20 cellular contexts compared by ENCODE assay signal in genomic region chr15:98960555-98961050, GRCh38. TPM values are rescaled to one million over a fixed set of nuclear protein-coding genes. Genes with fewer than 3 reads are reported as not detected.
DNase-seq lines count a peak whose midpoint lies in the region; ATAC-seq and TF ChIP-seq lines count a peak whose summit lies in the region.
"Had no signal": no experiment of that assay in that cellular context is flagged by ENCODE, and none has a peak within 500 bp of the region (broad histone marks: within the 10 kb centered on the region; RNA-seq: fewer than 3 reads in every experiment).

No MANE protein-coding gene starts in this region.

- peaks cover 40% of the 10 kb centered on the region for H3K9me3 ChIP-seq in BLaER1
- H3K9me3 ChIP-seq in DND-41 (ENCODE audit: insufficient read depth, low read length, severe bottlenecking), result no peaks in the 10 kb centered on the region
- H3K9me3 ChIP-seq: Caco-2 had no signal

- H3K4me1 Mint-ChIP-seq in chondrocyte (ENCODE audit: low read depth), result peaks cover 8% of the 10 kb centered on the region
- H3K4me1 Mint-ChIP-seq: CD4-positive, CD25-positive, alpha-beta regulatory T cell; H9 had no signal

- no peaks in the 10 kb centered on the region for H3K27me3 Mint-ChIP-seq in chondrocyte (ENCODE audit: low read depth)
- H3K27me3 Mint-ChIP-seq: CD4-positive, CD25-positive, alpha-beta regulatory T cell had no signal

- peaks cover 5% of the 10 kb centered on the region for H3K9me3 Mint-ChIP-seq in chondrocyte (ENCODE audit: low read depth)
- H3K9me3 Mint-ChIP-seq: GM23338 had no signal

- peaks cover 44% of the 10 kb centered on the region for H3K36me3 Mint-ChIP-seq in chondrocyte (ENCODE audit: low read depth)

- H3K4me2 ChIP-seq in BLaER1 (no peak overlapping the region), DND-41 (ENCODE audit: insufficient read depth, low read length) (no peak overlapping the region)
- H3K4me2 ChIP-seq: GM23338 had no signal

- H3K27ac Mint-ChIP-seq in chondrocyte (ENCODE audit: unreplicated experiment), result no peak overlapping the region
- H3K27ac Mint-ChIP-seq: CD4-positive, CD25-positive, alpha-beta regulatory T cell; CD8-positive, alpha-beta T cell; GM23338; H9 had no signal

- H3K4me3 ChIP-seq in BLaER1, result peak overlapping the region; percentile 18; the same call in 1 of the 2 replicates
- H3K4me3 ChIP-seq in DND-41 (ENCODE audit: low read depth in 1 of 2, low read length in 2 of 2), result no peak overlapping the region
- H3K4me3 ChIP-seq: GM12878, GM23338 had no signal

- no peak for DNase-seq in DND-41
- peak; percentile 66 for DNase-seq in chondrocyte (ENCODE audit: low spot score)
- DNase-seq in medulla oblongata (ENCODE audit: extremely low spot score), result no peak
- DNase-seq: Caco-2; CD4-positive, CD25-positive, alpha-beta regulatory T cell; CD8-positive, alpha-beta T cell; DMS153; EL; GDM1; H9 had no signal

- TF ChIP-seq CTCF in DND-41 (IDR thresholded peaks at IDR 0.05; ENCODE audit: borderline replicate concordance, extremely low read depth, low read length, poor library complexity, severe bottlenecking), result no peak
- TF ChIP-seq CTCF in chondrocyte (IDR thresholded peaks at IDR 0.05), result no peak

- peaks cover 33% of the 10 kb centered on the region for H3K4me1 ChIP-seq in BLaER1
- H3K4me1 ChIP-seq in DND-41 (ENCODE audit: insufficient read depth, low read length), result peaks cover 27% of the 10 kb centered on the region
- H3K4me1 ChIP-seq: Caco-2 had no signal

- no peak overlapping the region for H2AFZ ChIP-seq in DND-41 (ENCODE audit: low read depth, low read length)
- H2AFZ ChIP-seq: GM23338 had no signal

- no peaks in the 10 kb centered on the region for H3K27me3 ChIP-seq in BLaER1
- H3K27me3 ChIP-seq in DND-41 (ENCODE audit: insufficient read depth, low read length, poor library complexity), result no peaks in the 10 kb centered on the region

- no peak overlapping the region for H3K4me3 Mint-ChIP-seq in chondrocyte (ENCODE audit: unreplicated experiment)
- H3K4me3 Mint-ChIP-seq: CD4-positive, CD25-positive, alpha-beta regulatory T cell; CD8-positive, alpha-beta T cell; GM23338; H9 had no signal

- H3K9ac ChIP-seq in BLaER1, result no peak overlapping the region
- H3K9ac ChIP-seq in DND-41 (ENCODE audit: low read depth, low read length), result no peak overlapping the region

- H3K79me2 ChIP-seq in DND-41 (ENCODE audit: insufficient read depth, low read length), result peaks cover 26% of the 10 kb centered on the region

- no peak overlapping the region for H3K27ac ChIP-seq in BLaER1
- H3K27ac ChIP-seq in DND-41 (ENCODE audit: low read length), result peak overlapping the region; percentile 40; the same call in 1 of the 2 replicates
- H3K27ac ChIP-seq: C4-2B had no signal

- no peak for ATAC-seq in DND-41 (ENCODE audit: insufficient read depth, low read depth)
- ATAC-seq in HG03521 (IDR thresholded peaks at IDR 0.05; ENCODE audit: unreplicated experiment), result no peak
- ATAC-seq in GM18502 (IDR thresholded peaks at IDR 0.05; ENCODE audit: poor library complexity, unreplicated experiment), result no peak
- ATAC-seq: CD8-positive, alpha-beta T cell; GM12878; GM23338; HCT116 had no signal

- H3K36me3 ChIP-seq in BLaER1 (peaks cover 79% of the 10 kb centered on the region), DND-41 (ENCODE audit: insufficient read depth, low read length) (peaks cover 70% of the 10 kb centered on the region)

- peaks cover 15% of the 10 kb centered on the region; the same call in 1 of the 2 replicates for H4K20me1 ChIP-seq in BLaER1
- H4K20me1 ChIP-seq in DND-41 (ENCODE audit: insufficient read depth, low read length), result no peaks in the 10 kb centered on the region

RNA-seq across cellular contexts. Expression of gene PGPEP1L, which starts 47.0 kb away (rescaled TPM):
- total RNA-seq in chondrocyte, result not detected in 3 replicates
- total RNA-seq: A172; A673; Caco-2; CD4-positive, CD25-positive, alpha-beta regulatory T cell; CD8-positive, alpha-beta T cell; GM12878; GM23338; H4; H9 had no signal
